8 cellular contexts compared by ENCODE assay signal in genomic region chr2:127106998-127107621, GRCh38. TPM values are rescaled to one million over a fixed set of nuclear protein-coding genes. Genes with fewer than 3 reads are reported as not detected.
DNase-seq lines count a peak whose midpoint lies in the region; ATAC-seq, FAIRE-seq and TF ChIP-seq lines count a peak whose summit lies in the region.

BIN1 (minus strand) TSS chr2:127107154; CDS start chr2:127106943, 211 bp downstream.

- H3K4me1 Mint-ChIP-seq in endothelial cell (ENCODE audit: unreplicated experiment): peaks cover 36% of the 10 kb centered on the region
- peaks cover 32% of the 10 kb centered on the region for H3K4me1 Mint-ChIP-seq in mesothelial cell of epicardium

- TF ChIP-seq CTCF in BE2C (IDR thresholded peaks at IDR 0.05; ENCODE audit: low read depth, low read length): no peak
- TF ChIP-seq CTCF in endothelial cell (IDR thresholded peaks at IDR 0.05; ENCODE audit: unreplicated experiment): no peak
- TF ChIP-seq CTCF in mesothelial cell of epicardium (IDR thresholded peaks at IDR 0.05; ENCODE audit: unreplicated experiment): no peak

- H3K36me3 Mint-ChIP-seq in endothelial cell (ENCODE audit: low read depth, unreplicated experiment): peaks cover 3% of the 10 kb centered on the region
- H3K36me3 Mint-ChIP-seq in mesothelial cell of epicardium: no peaks in the 10 kb centered on the region

- no peaks in the 10 kb centered on the region for H3K27me3 ChIP-seq in BE2C

- H3K9me3 Mint-ChIP-seq in endothelial cell (ENCODE audit: unreplicated experiment): no peaks in the 10 kb centered on the region
- no peaks in the 10 kb centered on the region for H3K9me3 Mint-ChIP-seq in mesothelial cell of epicardium

- peak; percentile 91 for ATAC-seq in HG03432 (IDR thresholded peaks at IDR 0.05; ENCODE audit: unreplicated experiment)

- no peaks in the 10 kb centered on the region for H3K36me3 ChIP-seq in BE2C

- H3K4me3 Mint-ChIP-seq in endothelial cell (ENCODE audit: unreplicated experiment) (peak within 1 kb of the TSS; percentile 91), mesothelial cell of epicardium (peak within 1 kb of the TSS; percentile 81)

- peaks cover 6% of the 10 kb centered on the region; the same call in 1 of the 2 replicates for H3K4me1 ChIP-seq in BE2C

- DNase-seq in BE2C (peak; percentile 85), GM19239 (ENCODE audit: insufficient read length, low spot score) (peak; percentile 90), NCI-H82 treated with DMSO at 0.1 percent for 48 hours (lab: John Stamatoyannopoulos, UW; ENCODE audit: unreplicated experiment) (peak; percentile 74), endothelial cell (ENCODE audit: low spot score) (peak; percentile 89), mesothelial cell of epicardium (ENCODE audit: low spot score in 2 of 2, unreplicated experiment in 2 of 2) (peak; percentile 73 to 89)
- DNase-seq in activated CD8-positive, alpha-beta memory T cell treated with anti-CD3 and anti-CD28 coated beads, Interleukin-2, amount 50 U/mL, for 48 hours: peak; percentile 84
- peak; percentile 33 for DNase-seq in stimulated activated CD8-positive, alpha-beta memory T cell treated with anti-CD3 and anti-CD28 coated beads, Interleukin-15, amount 100 ng/mL, for 24 hours (ENCODE audit: low read depth)

- H3K4me3 ChIP-seq in BE2C (ENCODE audit: low read depth, low read length): peak within 1 kb of the TSS; percentile 74

- H3K27ac Mint-ChIP-seq in endothelial cell (ENCODE audit: unreplicated experiment): peak within 1 kb of the TSS; percentile 64
- peak within 1 kb of the TSS; percentile 71 for H3K27ac Mint-ChIP-seq in mesothelial cell of epicardium

- no peaks in the 10 kb centered on the region for H3K9me3 ChIP-seq in BE2C

- H3K27me3 Mint-ChIP-seq in endothelial cell (ENCODE audit: unreplicated experiment): peaks cover 17% of the 10 kb centered on the region
- peaks cover 11% of the 10 kb centered on the region for H3K27me3 Mint-ChIP-seq in mesothelial cell of epicardium (ENCODE audit: low read depth)

- peak; percentile 80 for FAIRE-seq in GM19239 (lab: Jason Lieb, UNC)

RNA-seq across cellular contexts. Expression of gene BIN1, which starts in this region (rescaled TPM):
- 83.3 TPM for polyA plus RNA-seq in BE2C (2012; ENCODE audit: insufficient read depth, insufficient read length, low read depth)
- 182 TPM for total RNA-seq in endothelial cell (ENCODE audit: unreplicated experiment)
- total RNA-seq in mesothelial cell of epicardium: 45.7 to 47.4 TPM (median 46.2 TPM) in 3 replicates

Comparison
In these comparisons a context has a peak if more than half of its experiments do, and no peak if none do; other contexts are left out.
1. Peak in every context shown above with its lines: DNase-seq, ATAC-seq and H3K4me3 ChIP-seq.
2. DNase-seq: peak in every context shown above with its lines; median percentile 90 in GM19239; 89 in endothelial cell; 85 in BE2C; 84 in activated CD8-positive, alpha-beta memory T cell treated with anti-CD3 and anti-CD28 coated beads, Interleukin-2, amount 50 U/mL, for 48 hours; 81 in mesothelial cell of epicardium; 74 in NCI-H82 treated with DMSO at 0.1 percent for 48 hours; 33 in stimulated activated CD8-positive, alpha-beta memory T cell treated with anti-CD3 and anti-CD28 coated beads, Interleukin-15, amount 100 ng/mL, for 24 hours.